ENCODE assay signal across 8 cellular contexts in genomic region chr16:58198022-58198683, GRCh38. TPM values are rescaled to one million over a fixed set of nuclear protein-coding genes. Genes with fewer than 3 reads are reported as not detected.
DNase-seq lines count a peak whose midpoint lies in the region; ATAC-seq and TF ChIP-seq lines count a peak whose summit lies in the region.

TSS of gene CSNK2A2 (minus strand) at chr16:58198106. CDS start at chr16:58197736, 370 bp downstream.

- peak; percentile 50 for TF ChIP-seq CTCF in GM12873 (IDR thresholded peaks at IDR 0.05; ENCODE audit: insufficient read depth, low read depth, low read length, missing control alignments)

- DNase-seq in NCI-H1048 (lab: John Stamatoyannopoulos, UW), result peak; percentile 10
- DNase-seq in T1000 (lab: John Stamatoyannopoulos, UW), result peak; percentile 18
- DNase-seq in astrocyte of the hippocampus (ENCODE audit: low read depth, low spot score), result peak; percentile 89
- DNase-seq in hippocampal formation (lab: John Stamatoyannopoulos, UW), result peak; percentile 37 to 49
- DNase-seq in sciatic nerve (ENCODE audit: low spot score), result peak; percentile 81

- intact Hi-C loops in sciatic nerve (cut with DNase I), result no loop called here

- ATAC-seq in HG02571 (IDR thresholded peaks at IDR 0.05; ENCODE audit: unreplicated experiment), result peak; percentile 82
- ATAC-seq in sciatic nerve, result peak; percentile 86
- ATAC-seq in GM18870 (IDR thresholded peaks at IDR 0.05; ENCODE audit: unreplicated experiment), result no peak

RNA-seq across cellular contexts. Expression of gene CSNK2A2, which starts in this region (rescaled TPM):
- total RNA-seq in sciatic nerve, result 55.1 TPM

Comparison
In these comparisons a context has a peak if more than half of its experiments do, and no peak if none do; other contexts are left out.
1. DNase-seq: peak in every context shown above with its lines; median percentile 89 in astrocyte of the hippocampus; 81 in sciatic nerve; 43 in hippocampal formation; 18 in T1000; 10 in NCI-H1048.